24 cellular contexts compared by ENCODE assay signal in the genomic region with DNA sequence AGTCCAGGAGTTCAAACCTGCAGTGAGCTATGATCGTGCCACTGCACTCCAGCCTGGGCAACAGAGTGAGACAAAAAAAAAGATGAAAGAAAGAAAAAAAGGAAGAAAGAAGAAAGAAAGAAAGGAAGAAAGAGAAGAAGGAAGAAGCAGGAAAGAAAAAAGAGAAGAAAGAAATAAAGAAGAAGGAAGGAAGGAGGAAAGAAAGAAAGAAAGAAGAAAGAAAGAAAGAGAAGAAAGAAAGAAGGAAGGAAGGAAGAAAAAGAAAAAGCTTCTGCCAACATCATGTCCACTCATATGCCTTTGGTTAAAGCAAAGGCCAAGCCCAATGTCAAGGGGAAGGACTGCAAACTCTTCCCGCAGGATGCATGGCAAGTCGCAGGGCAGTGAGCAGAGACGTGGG.
"Had no signal": no experiment of that assay in that cellular context is flagged by ENCODE, and none has a peak within 500 bp of the region (broad histone marks: within the 10 kb centered on the region; RNA-seq: fewer than 3 reads in every experiment).

No MANE protein-coding gene starts in this region.

- H3K27me3 ChIP-seq: colonic mucosa, ovary, testis had no signal

- H3K4me3 ChIP-seq: colonic mucosa, lung, ovary, psoas muscle, skin epidermis, spleen, stomach, testis, tibial artery had no signal

- H3K9me3 ChIP-seq: colonic mucosa, ovary, psoas muscle, spleen, stomach, testis, tibial artery had no signal

- H3K27ac ChIP-seq: colonic mucosa, ovary, psoas muscle, skin epidermis, spleen, stomach, testis, tibial artery had no signal

- H3K4me1 Mint-ChIP-seq: memory B cell; stimulated activated memory B cell treated with anti-CD40 and anti-IgM and Interleukin-4, amounts not matched to agents 10 μg/mL and 1 μg/mL and 100 μg/mL, for 72 hours had no signal

- ATAC-seq: left lobe of liver; psoas muscle; right cardiac atrium; stimulated activated memory B cell treated with anti-CD40 and anti-IgM and Interleukin-4, amounts not matched to agents 10 μg/mL and 1 μg/mL and 100 μg/mL, for 72 hours had no signal

- H3K36me3 ChIP-seq: colonic mucosa, ovary, spleen, stomach, tibial artery had no signal

- H3K4me1 ChIP-seq: colonic mucosa, psoas muscle, spleen, stomach, testis, tibial artery had no signal

- H3K9me3 Mint-ChIP-seq: natural killer cell treated with Interleukin-12 subunit alpha and Interleukin-12 subunit beta and Interleukin-15 and Interleukin-18, amount 100 ng/mL, for 72 hours; stimulated activated memory B cell treated with anti-CD40 and anti-IgM and Interleukin-4, amounts not matched to agents 10 μg/mL and 1 μg/mL and 100 μg/mL, for 72 hours; type B pancreatic cell had no signal

- DNase-seq: colonic mucosa; dermis blood vessel endothelial cell; effector memory CD4-positive, alpha-beta T cell; erythroblast; head of caudate nucleus; kidney; naive B cell; occipital lobe; ovary; posterior cingulate gyrus; psoas muscle; right cardiac atrium; spleen; stimulated activated CD4-positive, alpha-beta T cell treated with anti-CD3 and anti-CD28 coated beads, Interleukin-4, amount 100 ng/mL, for 4 hours; stomach; testis; tibial artery had no signal

- H3K36me3 Mint-ChIP-seq: memory B cell; naive B cell; natural killer cell treated with Interleukin-12 subunit alpha and Interleukin-12 subunit beta and Interleukin-15 and Interleukin-18, amount 100 ng/mL, for 72 hours; stimulated activated memory B cell treated with anti-CD40 and anti-IgM and Interleukin-4, amounts not matched to agents 10 μg/mL and 1 μg/mL and 100 μg/mL, for 72 hours; type B pancreatic cell had no signal

- H3K4me3 Mint-ChIP-seq: memory B cell; natural killer cell treated with Interleukin-12 subunit alpha and Interleukin-12 subunit beta and Interleukin-15 and Interleukin-18, amount 100 ng/mL, for 72 hours; stimulated activated memory B cell treated with anti-CD40 and anti-IgM and Interleukin-4, amounts not matched to agents 10 μg/mL and 1 μg/mL and 100 μg/mL, for 72 hours; type B pancreatic cell had no signal

- H3K27ac Mint-ChIP-seq: memory B cell; natural killer cell treated with Interleukin-12 subunit alpha and Interleukin-12 subunit beta and Interleukin-15 and Interleukin-18, amount 100 ng/mL, for 72 hours; stimulated activated memory B cell treated with anti-CD40 and anti-IgM and Interleukin-4, amounts not matched to agents 10 μg/mL and 1 μg/mL and 100 μg/mL, for 72 hours had no signal
